ENCODE assay signal across 28 cellular contexts in genomic region chr13:23584275-23584674, GRCh38. TPM values are rescaled to one million over a fixed set of nuclear protein-coding genes. Genes with fewer than 3 reads are reported as not detected.
"Had no signal": no experiment of that assay in that cellular context is flagged by ENCODE, and none has a peak within 500 bp of the region (broad histone marks: within the 10 kb centered on the region; RNA-seq: fewer than 3 reads in every experiment).

No MANE protein-coding gene starts in this region.

- H3K9me3 ChIP-seq: colonic mucosa, esophagus squamous epithelium, gastrocnemius medialis, lower lobe of right lung had no signal

- H3K4me1 ChIP-seq: colonic mucosa, gastrocnemius medialis, lower lobe of right lung had no signal

- ATAC-seq: effector memory CD8-positive, alpha-beta T cell; esophagus mucosa; gastrocnemius medialis; left colon; left lobe of liver; left ventricle myocardium superior; lower lobe of right lung; naive thymus-derived CD4-positive, alpha-beta T cell had no signal

- H3K27ac ChIP-seq: colonic mucosa, epithelial cell of prostate, esophagus squamous epithelium, gastrocnemius medialis, hepatocyte, lower lobe of right lung had no signal

- H3K4me3 ChIP-seq: colonic mucosa, esophagus squamous epithelium, gastrocnemius medialis, hepatocyte, lower lobe of right lung had no signal

- H3K36me3 Mint-ChIP-seq: immature natural killer cell had no signal

- H3K27me3 ChIP-seq: gastrocnemius medialis, hepatocyte had no signal

- DNase-seq: colonic mucosa; cortex of kidney; effector CD8-positive, alpha-beta T cell; effector memory CD8-positive, alpha-beta T cell; endodermal cell; erythroblast; esophagus squamous epithelium; foreskin fibroblast; foreskin melanocyte; gastrocnemius medialis; glutamatergic neuron; head of caudate nucleus; hypothalamus; immature natural killer cell; islet precursor cell; kidney; kidney glomerular epithelial cell; left colon; left ventricle myocardium superior; lower lobe of right lung; mesenchymal stem cell; midbrain; naive thymus-derived CD4-positive, alpha-beta T cell had no signal

- H3K36me3 ChIP-seq: colonic mucosa, esophagus squamous epithelium, gastrocnemius medialis, lower lobe of right lung had no signal

- H3K4me3 Mint-ChIP-seq: dendritic cell treated with granulocyte-macrophage colony-stimulating factor and Interleukin-4, amounts not matched to agents 40 ng/mL and 50 ng/mL, for 4 days; effector memory CD8-positive, alpha-beta T cell; endodermal cell; immature natural killer cell; naive thymus-derived CD4-positive, alpha-beta T cell had no signal

- H3K9me3 Mint-ChIP-seq: dendritic cell treated with granulocyte-macrophage colony-stimulating factor and Interleukin-4, amounts not matched to agents 40 ng/mL and 50 ng/mL, for 4 days; effector memory CD8-positive, alpha-beta T cell; endodermal cell; immature natural killer cell; naive thymus-derived CD4-positive, alpha-beta T cell had no signal

- H3K27ac Mint-ChIP-seq: dendritic cell treated with granulocyte-macrophage colony-stimulating factor and Interleukin-4, amounts not matched to agents 40 ng/mL and 50 ng/mL, for 4 days; effector memory CD8-positive, alpha-beta T cell; endodermal cell; immature natural killer cell; naive thymus-derived CD4-positive, alpha-beta T cell had no signal

RNA-seq across cellular contexts. Expression of gene TNFRSF19, which starts 14.1 kb away (rescaled TPM):
- polyA plus RNA-seq: naive thymus-derived CD4-positive, alpha-beta T cell had no signal
